ENCODE assay signal across 8 cellular contexts in genomic region chr16:23595951-23596720, GRCh38. TPM values are rescaled to one million over a fixed set of nuclear protein-coding genes. Genes with fewer than 3 reads are reported as not detected.
DNase-seq lines count a peak whose midpoint lies in the region; ATAC-seq and TF ChIP-seq lines count a peak whose summit lies in the region.

NDUFAB1 (minus strand) TSS chr16:23596316; CDS start chr16:23596290, 26 bp downstream.

- no TSS peak for BruUV-seq in PC-3 (replicated peaks; lab: Mats Ljungman, UMichigan)

- TF ChIP-seq POLR2A in esophagus muscularis mucosa (IDR thresholded peaks at IDR 0.05; ENCODE audit: low read depth), result no peak

- POLR2A ChIA-PET in PC-3 (lab: Charles Lee; ENCODE audit: unreplicated experiment), result no interaction called here

- H3K9me2 ChIP-seq in PC-3 (replicated peaks; ENCODE audit: low read length), result no peaks in the 10 kb centered on the region

- intact Hi-C loops in PC-3 (cut with micrococcal nuclease) (no loop called here), esophagus muscularis mucosa (cut with DNase I) (loop anchor here (5.0 kb wide), 1 partner anchor 39 kb away; the partner anchor contains the start of genes EARS2 and UBFD1)

- H2AFZ ChIP-seq in PC-3 (ENCODE audit: low read length), result peak within 1 kb of the TSS; percentile 75

- H3K4me1 ChIP-seq in PC-3 (ENCODE audit: insufficient read depth, low read length), result peaks cover 3% of the 10 kb centered on the region; the same call in 1 of the 2 replicates
- H3K4me1 ChIP-seq in esophagus muscularis mucosa, result peaks cover 24 to 33% (median 30%) of the 10 kb centered on the region in 4 donors

- TF ChIP-seq EP300 in Ishikawa (IDR thresholded peaks at IDR 0.05; ENCODE audit: borderline replicate concordance) (peak; percentile 53; the same call in 1 of the 2 replicates), esophagus muscularis mucosa (IDR thresholded peaks at IDR 0.05) (no peak)

- H4K20me1 ChIP-seq in PC-3 (ENCODE audit: low read length), result peaks cover 16% of the 10 kb centered on the region; the same call in 1 of the 2 replicates

- peak within 1 kb of the TSS; percentile 61 for H3K27ac ChIP-seq in PC-3 (ENCODE audit: low read length)
- H3K27ac ChIP-seq in esophagus muscularis mucosa (replicated peaks in 1 of 4), result peak within 1 kb of the TSS; percentile 82 to 89 (median 88)

- TF ChIP-seq CTCF in PC-3 (conservative IDR thresholded peaks at IDR 0.05; ENCODE audit: low read depth, low read length) (peak; percentile 74), esophagus muscularis mucosa (IDR thresholded peaks at IDR 0.05) (peak in 2 of 3 experiments; percentile 100)

- H3K36me3 ChIP-seq in PC-3 (ENCODE audit: low read depth, low read length) (peaks cover 8% of the 10 kb centered on the region), esophagus muscularis mucosa (peaks cover 0 to 37% (median 28%) of the 10 kb centered on the region in 4 donors)

- H3K4me1 Mint-ChIP-seq in activated T-cell treated with anti-CD3 and anti-CD28 coated beads, Interleukin-2, amount 50 U/mL, for 4 hours (ENCODE audit: low read depth), result peaks cover 24% of the 10 kb centered on the region

- H3K9me3 ChIP-seq in PC-3 (ENCODE audit: low read length) (no peaks in the 10 kb centered on the region), esophagus muscularis mucosa (no peaks in the 10 kb centered on the region)

- CTCF ChIA-PET in PC-3 (lab: Charles Lee), result no interaction called here

- ATAC-seq in GM21576 (IDR thresholded peaks at IDR 0.05; ENCODE audit: unreplicated experiment) (peak; percentile 89), PC-3 (peak; percentile 99)
- peak; percentile 98 for ATAC-seq in activated T-cell treated with anti-CD3 and anti-CD28 coated beads, Interleukin-2, amount 50 U/mL, for 4 hours

- no peaks in the 10 kb centered on the region for H3F3A ChIP-seq in PC-3 (ENCODE audit: low read length, unreplicated experiment)

- H3K4me3 ChIP-seq in PC-3 (ENCODE audit: low read length), result peak within 1 kb of the TSS; percentile 91
- peak within 1 kb of the TSS; percentile 75 to 99 (median 88) for H3K4me3 ChIP-seq in esophagus muscularis mucosa

- TF ChIP-seq RAD21 in Ishikawa (IDR thresholded peaks at IDR 0.05; ENCODE audit: low read depth), result peak; percentile 18; the same call in 1 of the 2 replicates

- peak; percentile 51 for DNase-seq in DMS79 (lab: John Stamatoyannopoulos, UW)
- peak; percentile 87 for DNase-seq in PC-3
- peak; percentile 88 for DNase-seq in activated T-cell treated with anti-CD3 and anti-CD28 coated beads, Interleukin-2, amount 50 U/mL, for 4 hours
- DNase-seq in esophagus muscularis mucosa (ENCODE audit: extremely low spot score), result peak; percentile 93
- DNase-seq in myocyte (ENCODE audit: low read depth), result peak; percentile 91
- peak; percentile 70 to 86 for DNase-seq in stimulated activated CD8-positive, alpha-beta memory T cell treated with anti-CD3 and anti-CD28 coated beads, Interleukin-7, amount 100 ng/mL, for 4 hours (ENCODE audit: low read depth in 2 of 2)

- no peaks in the 10 kb centered on the region for H3K27me3 Mint-ChIP-seq in activated T-cell treated with anti-CD3 and anti-CD28 coated beads, Interleukin-2, amount 50 U/mL, for 4 hours (ENCODE audit: low read depth)

- peaks cover 8% of the 10 kb centered on the region for H3K36me3 Mint-ChIP-seq in activated T-cell treated with anti-CD3 and anti-CD28 coated beads, Interleukin-2, amount 50 U/mL, for 4 hours (ENCODE audit: insufficient read depth)

- H3K4me2 ChIP-seq in PC-3 (ENCODE audit: low read length), result peak within 1 kb of the TSS; percentile 98

- H3K79me2 ChIP-seq in PC-3 (ENCODE audit: low read length), result peaks cover 48% of the 10 kb centered on the region

- no peaks in the 10 kb centered on the region for H3K27me3 ChIP-seq in PC-3 (ENCODE audit: low read length)
- no peaks in the 10 kb centered on the region for H3K27me3 ChIP-seq in esophagus muscularis mucosa

- no peaks in the 10 kb centered on the region for H3K9me3 Mint-ChIP-seq in activated T-cell treated with anti-CD3 and anti-CD28 coated beads, Interleukin-2, amount 50 U/mL, for 4 hours

- H3K4me3 Mint-ChIP-seq in activated T-cell treated with anti-CD3 and anti-CD28 coated beads, Interleukin-2, amount 50 U/mL, for 4 hours, result peak within 1 kb of the TSS; percentile 87

- 10% methylated on average over 7 of the region's 67 CpGs for WGBS in esophagus muscularis mucosa

- peak within 1 kb of the TSS; percentile 99 for H3K9ac ChIP-seq in PC-3 (ENCODE audit: low read length)

TF ChIP-seq in Ishikawa, 13 proteins besides CTCF, POLR2A, EP300 and RAD21:
- TF ChIP-seq TEAD4 (IDR thresholded peaks at IDR 0.05) (no peak), FOXM1 (IDR thresholded peaks at IDR 0.05; ENCODE audit: borderline replicate concordance, low read depth) (no peak), TCF12 (IDR thresholded peaks at IDR 0.05; ENCODE audit: low read depth) (peak; percentile 57), USF1 (IDR thresholded peaks at IDR 0.05) (peak; percentile 27; the same call in 1 of the 2 replicates), ZBTB7A (IDR thresholded peaks at IDR 0.05; ENCODE audit: low read depth) (no peak), NFIC (IDR thresholded peaks at IDR 0.05) (no peak), CREB1 (IDR thresholded peaks at IDR 0.05; ENCODE audit: low read depth) (no peak), MAX (IDR thresholded peaks at IDR 0.05) (peak; percentile 79), REST (IDR thresholded peaks at IDR 0.05; ENCODE audit: low read depth) (no peak), TAF1 (IDR thresholded peaks at IDR 0.05; ENCODE audit: low read depth) (peak; percentile 86), EGR1 (IDR thresholded peaks at IDR 0.05) (peak; percentile 77), CEBPB (IDR thresholded peaks at IDR 0.05) (no peak), YY1 (IDR thresholded peaks at IDR 0.05; ENCODE audit: low read depth) (peak; percentile 94)

RNA-seq across cellular contexts. Expression of gene NDUFAB1, which starts in this region (rescaled TPM):
- 158 and 228 TPM in 2 replicates for total RNA-seq in PC-3 (2014; rRNA removed)
- total RNA-seq in activated T-cell treated with anti-CD3 and anti-CD28 coated beads, Interleukin-2, amount 50 U/mL, for 4 hours, result 100 to 1,000 TPM; 196 to 225 (median 220) TPM
- total RNA-seq in esophagus muscularis mucosa, result 100 to 1,000 TPM in 1 of 4 donors, 10 to 100 TPM in 3; 76.6 to 115 (median 84.4) TPM
- total RNA-seq in myocyte, result 199 and 205 TPM in 2 replicates
- polyA plus RNA-seq in myocyte (2012), result 157 TPM

Comparison
In these comparisons a context has a peak if more than half of its experiments do, and no peak if none do; other contexts are left out.
1. Peak in every context shown above with its lines: DNase-seq, ATAC-seq, H3K4me3 ChIP-seq and H3K27ac ChIP-seq.